ENCODE assay signal across 11 cellular contexts in genomic region chr10:3036155-3036554, GRCh38. TPM values are rescaled to one million over a fixed set of nuclear protein-coding genes. Genes with fewer than 3 reads are reported as not detected.
DNase-seq lines count a peak whose midpoint lies in the region; ATAC-seq, FAIRE-seq and TF ChIP-seq lines count a peak whose summit lies in the region.
"Had no signal": no experiment of that assay in that cellular context is flagged by ENCODE, and none has a peak within 500 bp of the region (broad histone marks: within the 10 kb centered on the region; RNA-seq: fewer than 3 reads in every experiment).

No MANE protein-coding gene starts in this region.

- H2BK5ac ChIP-seq in mesendoderm (ENCODE audit: low read length) = no peak overlapping the region

- no peak overlapping the region for H3K18ac ChIP-seq in mesendoderm (ENCODE audit: low read length)

- no peaks in the 10 kb centered on the region for H3K79me1 ChIP-seq in mesendoderm (ENCODE audit: low read length)

- H3K27me3 ChIP-seq in mesendoderm (ENCODE audit: insufficient read depth, low read length, poor library complexity) (no peaks in the 10 kb centered on the region), HepG2 (ENCODE audit: control insufficient read depth in 1 of 2, insufficient read depth in 2 of 2, low read length in 2 of 2) (no peaks in the 10 kb centered on the region; a peak in 1 of 5 replicates)

- in situ Hi-C loops in HepG2 (cut with HindIII; ENCODE audit: extremely low pct_ligation_motif_present, low pct_unique_long_range_greater_than_20kb) = no loop called here

- no peak for TF ChIP-seq POLR2A in HepG2 (IDR thresholded peaks at IDR 0.05; ENCODE audit: insufficient read depth in 1 of 2, low read depth in 2 of 2, low read length in 2 of 2)

- no peak overlapping the region for H4K8ac ChIP-seq in mesendoderm (ENCODE audit: low read depth, low read length)

- H3K27me3 Mint-ChIP-seq in nephron progenitor cell (ENCODE audit: low read depth, poor library complexity) = peaks cover 7% of the 10 kb centered on the region

- DNase-seq in nephron progenitor cell (no peak), mesendoderm (no peak), NCI-H2107 (lab: John Stamatoyannopoulos, UW) (no peak), NCI-H1417 (lab: John Stamatoyannopoulos, UW) (no peak), HepG2 (ENCODE audit: low spot score) (no peak)
- DNase-seq: immature natural killer cell, NCI-H1048 had no signal

- H4K5ac ChIP-seq in mesendoderm (ENCODE audit: low read length) = no peak overlapping the region

- H3K9me3 Mint-ChIP-seq in nephron progenitor cell = peaks cover 22% of the 10 kb centered on the region
- H3K9me3 Mint-ChIP-seq: immature natural killer cell had no signal

- peak; percentile 96 for ATAC-seq in GM19043 (IDR thresholded peaks at IDR 0.05; ENCODE audit: low read depth, unreplicated experiment)
- peak; percentile 96 for ATAC-seq in HG02588 (IDR thresholded peaks at IDR 0.05; ENCODE audit: unreplicated experiment)
- peak; percentile 96 for ATAC-seq in HG03520 (IDR thresholded peaks at IDR 0.05; ENCODE audit: unreplicated experiment)
- ATAC-seq in HepG2 = no peak

- BruUV-seq in HepG2 (replicated peaks; lab: Mats Ljungman, UMichigan) = no TSS peak

- FAIRE-seq in HepG2 (lab: Jason Lieb, UNC) = no peak

- H3K4me2 ChIP-seq in mesendoderm (ENCODE audit: low read length) (no peak overlapping the region), HepG2 (ENCODE audit: low read depth, low read length) (no peak overlapping the region)

- POLR2A ChIA-PET in HepG2 (lab: Yijun Ruan, JAX) = no interaction called here

- H3K9ac ChIP-seq in mesendoderm (ENCODE audit: low read length) = no peak overlapping the region
- no peak overlapping the region for H3K9ac ChIP-seq in HepG2 (ENCODE audit: insufficient read depth, low read depth, low read length)

- H3K79me2 ChIP-seq in mesendoderm (ENCODE audit: control insufficient read depth, insufficient read depth, low read length) (no peaks in the 10 kb centered on the region), HepG2 (ENCODE audit: insufficient read depth, low read length) (no peaks in the 10 kb centered on the region)

- no peaks in the 10 kb centered on the region for H3K9me3 ChIP-seq in HepG2 (ENCODE audit: low read length)

- no peak for TF ChIP-seq RAD21 in HepG2 (CRISPR knock-in tag; IDR thresholded peaks at IDR 0.05)

- H4K20me1 ChIP-seq in HepG2 (ENCODE audit: insufficient read depth, low read length) = no peaks in the 10 kb centered on the region

- intact Hi-C loops in HepG2 (cut with micrococcal nuclease; ENCODE audit: unreplicated experiment) = loop anchor here (5.0 kb wide), 1 partner anchor 1224 kb away; no protein-coding TSS in a partner anchor

- H3K23ac ChIP-seq in mesendoderm (ENCODE audit: low read length) = no peak overlapping the region

- no peak overlapping the region for H2AK5ac ChIP-seq in mesendoderm (ENCODE audit: low read length)

- H2BK120ac ChIP-seq in mesendoderm (ENCODE audit: low read depth, low read length) = no peak overlapping the region

- no peak overlapping the region for H3K4ac ChIP-seq in mesendoderm (ENCODE audit: low read depth, low read length)

- H3K4me1 Mint-ChIP-seq in nephron progenitor cell = no peaks in the 10 kb centered on the region
- H3K4me1 Mint-ChIP-seq: immature natural killer cell had no signal

- H3K4me3 Mint-ChIP-seq in nephron progenitor cell = no peak overlapping the region
- H3K4me3 Mint-ChIP-seq: activated T-helper 1 cell treated with anti-CD3 and anti-CD28 coated beads, Interleukin-12 subunit alpha, Interleukin-12 subunit beta, Interleukin-2, Interleukin-4 antibody, amounts not matched to agents 30 ng/mL and 10 ng/mL and 1 ng/mL, durations not matched to agents 14 hours and 24 hours and 36 hours; immature natural killer cell had no signal

- H3K27ac Mint-ChIP-seq in nephron progenitor cell = peak overlapping the region; percentile 14
- H3K27ac Mint-ChIP-seq: activated T-helper 1 cell treated with anti-CD3 and anti-CD28 coated beads, Interleukin-12 subunit alpha, Interleukin-12 subunit beta, Interleukin-2, Interleukin-4 antibody, amounts not matched to agents 30 ng/mL and 10 ng/mL and 1 ng/mL, durations not matched to agents 14 hours and 24 hours and 36 hours; immature natural killer cell had no signal

- WGBS in mesendoderm (ENCODE audit: extremely low coverage, insufficient coverage, low lambda C conversion rate) = no CpG with 5 or more reads among the region's 6 CpGs
- 13% methylated on average over 6 of the region's 6 CpGs for WGBS in HepG2 (ENCODE audit: low lambda C conversion rate)

- no peak overlapping the region for H2AFZ ChIP-seq in HepG2 (ENCODE audit: low read length)

- no peak overlapping the region for H3K4me3 ChIP-seq in mesendoderm (ENCODE audit: low read length)
- H3K4me3 ChIP-seq in HepG2 (replicated peaks in 1 of 3; ENCODE audit: insufficient read depth in 1 of 3, low read depth in 2 of 3, low read length in 3 of 3) = no peak overlapping the region

- TF ChIP-seq EP300 in HepG2 (IDR thresholded peaks at IDR 0.05; ENCODE audit: low read depth in 2 of 2, low read length in 2 of 2) = no peak
- no peak for TF ChIP-seq EP300 in HepG2 (CRISPR knock-in tag; IDR thresholded peaks at IDR 0.05; ENCODE audit: borderline replicate concordance)

- H3K4me1 ChIP-seq in mesendoderm (ENCODE audit: control insufficient read depth, low read depth, low read length) (no peaks in the 10 kb centered on the region), HepG2 (ENCODE audit: insufficient read depth, low read length) (no peaks in the 10 kb centered on the region)

- H2BK15ac ChIP-seq in mesendoderm (replicated peaks; ENCODE audit: low read depth) = no peak overlapping the region

- no peaks in the 10 kb centered on the region for H3K36me3 Mint-ChIP-seq in nephron progenitor cell (ENCODE audit: low read depth)
- H3K36me3 Mint-ChIP-seq: immature natural killer cell had no signal

- H3K27ac ChIP-seq in mesendoderm (ENCODE audit: low read depth, low read length) (no peak overlapping the region), HepG2 (ENCODE audit: extremely low read length, insufficient read depth, low read length) (no peak overlapping the region)

- CTCF ChIA-PET in HepG2 (lab: Yijun Ruan, JAX; ENCODE audit: low intra/inter-chr PET ratio, low total read pairs) = no interaction called here

- TF ChIP-seq CTCF in nephron progenitor cell (IDR thresholded peaks at IDR 0.05) = no peak
- no peak for TF ChIP-seq CTCF in HepG2 (CRISPR knock-in tag; IDR thresholded peaks at IDR 0.05)

- no peak overlapping the region for H3K56ac ChIP-seq in mesendoderm (ENCODE audit: low read length)

- no peaks in the 10 kb centered on the region for H3K36me3 ChIP-seq in mesendoderm (ENCODE audit: control insufficient read depth, insufficient read depth, low read length)
- H3K36me3 ChIP-seq in HepG2 (replicated peaks in 1 of 2; ENCODE audit: control insufficient read depth in 1 of 2, insufficient read depth in 2 of 2, low read length in 2 of 2) = no peaks in the 10 kb centered on the region

TF ChIP-seq in HepG2, 621 proteins besides CTCF, POLR2A, EP300 and RAD21:
- no peak for TF ChIP-seq IRF1 (CRISPR knock-in tag; IDR thresholded peaks at IDR 0.05; ENCODE audit: low read depth)
- TF ChIP-seq ZNF382 (CRISPR knock-in tag; IDR thresholded peaks at IDR 0.05; ENCODE audit: borderline replicate concordance) = no peak
- no peak for TF ChIP-seq ZIK1 (CRISPR knock-in tag; IDR thresholded peaks at IDR 0.05; ENCODE audit: borderline replicate concordance, low read depth)
- no peak for TF ChIP-seq MED8 (CRISPR knock-in tag; IDR thresholded peaks at IDR 0.05; ENCODE audit: insufficient replicate concordance)
- TF ChIP-seq SIN3A (IDR thresholded peaks at IDR 0.05; ENCODE audit: borderline replicate concordance, low read depth, low read length) = no peak

RNA-seq across cellular contexts. Expression of gene PFKP, which starts 31.2 kb away (rescaled TPM):
- polyA plus RNA-seq in mesendoderm (2013, experiment 1 of 2) = 43.2 TPM
- polyA plus RNA-seq in mesendoderm (2013, experiment 2 of 2) = 46.8 TPM
- 0.80 and 1.3 TPM in 2 replicates for total RNA-seq in HepG2 (2016; rRNA removed; fragmentation: Illumina TruSeq; extraction: Trizol)
- 0.26 and 0.51 TPM in 2 replicates for total RNA-seq in HepG2 (2016; cell fraction: cytosol; rRNA removed; fragmentation: Illumina TruSeq; extraction: Trizol; ENCODE audit: low read depth)
- 0.52 and 0.78 TPM in 2 replicates for total RNA-seq in HepG2 (2016; cell fraction: insoluble cytoplasmic fraction; rRNA removed; fragmentation: Illumina TruSeq; extraction: Trizol)
- 0.72 and 1.1 TPM in 2 replicates for total RNA-seq in HepG2 (2016; cell fraction: membrane; rRNA removed; fragmentation: Illumina TruSeq; extraction: Trizol)
- 1.5 and 2.3 TPM in 2 replicates for total RNA-seq in HepG2 (2016; cell fraction: nucleus; rRNA removed; fragmentation: Illumina TruSeq; extraction: Trizol)
- 1.9 and 2.4 TPM in 2 replicates for polyA plus RNA-seq in HepG2 (2011; rRNA removed)
- polyA plus RNA-seq in HepG2 (2011; cell fraction: cytosol; rRNA removed) = 1.1 and 2.1 TPM in 2 replicates
- polyA plus RNA-seq in HepG2 (2011; cell fraction: nucleus; rRNA removed) = 4.2 and 9.0 TPM in 2 replicates
- 1.1 and 1.3 TPM in 2 replicates for polyA plus RNA-seq in HepG2 (2012)
- 0.06 and 0.10 TPM in 2 replicates for polyA plus RNA-seq in HepG2 (2016; cell fraction: cytosol; fragmentation: Illumina TruSeq; extraction: Trizol; ENCODE audit: low read depth)
- polyA plus RNA-seq in HepG2 (2016; cell fraction: insoluble cytoplasmic fraction; fragmentation: Illumina TruSeq; extraction: Trizol; ENCODE audit: low read depth) = 0.36 and 0.66 TPM in 2 replicates
- 0.11 and 0.49 TPM in 2 replicates for polyA plus RNA-seq in HepG2 (2016; cell fraction: membrane; fragmentation: Illumina TruSeq; extraction: Trizol; ENCODE audit: low read depth)
- 0.51 and 1.1 TPM in 2 replicates for polyA plus RNA-seq in HepG2 (2016; cell fraction: nucleus; fragmentation: Illumina TruSeq; extraction: Trizol; ENCODE audit: insufficient read depth, low read depth)
- polyA minus RNA-seq in HepG2 (2011; rRNA and poly(A)+ RNA removed; ENCODE audit: low replicate concordance) = 4.4 and 87.6 TPM in 2 replicates
- 2.4 and 2.7 TPM in 2 replicates for polyA minus RNA-seq in HepG2 (2011; cell fraction: cytosol; rRNA and poly(A)+ RNA removed)
- 1.5 and 3.5 TPM in 2 replicates for polyA minus RNA-seq in HepG2 (2011; cell fraction: nucleus; rRNA and poly(A)+ RNA removed)
